Comparison of ENCODE assay signal across 16 cellular contexts in genomic region chr2:6089474-6089873, GRCh38.
DNase-seq lines count a peak whose midpoint lies in the region; ATAC-seq and TF ChIP-seq lines count a peak whose summit lies in the region.
"Had no signal": no experiment of that assay in that cellular context is flagged by ENCODE, and none has a peak within 500 bp of the region (broad histone marks: within the 10 kb centered on the region; RNA-seq: fewer than 3 reads in every experiment).

No MANE protein-coding gene starts in this region.

- intact Hi-C loops in left ventricle myocardium inferior (cut with micrococcal nuclease): no loop called here

- H3K27ac ChIP-seq in GM23338 (ENCODE audit: low read depth) (no peak overlapping the region), MM.1S (ENCODE audit: low read length) (no peak overlapping the region), neural progenitor cell (no peak overlapping the region), left ventricle myocardium inferior (replicated peaks) (no peak overlapping the region)
- H3K27ac ChIP-seq: BLaER1 treated with 17β-estradiol and CSF1 and Interleukin-3, amounts not matched to agents 10 nM and 100 nM; GM23248 had no signal

- H3K27me3 Mint-ChIP-seq in GM23338 (ENCODE audit: insufficient read depth, low read depth, poor library complexity) (peaks cover 5% of the 10 kb centered on the region), neural progenitor cell (ENCODE audit: insufficient read depth, low read depth) (peaks cover 10% of the 10 kb centered on the region)
- H3K27me3 Mint-ChIP-seq in activated naive CD8-positive, alpha-beta T cell treated with anti-CD3 and anti-CD28 coated beads for 36 hours: no peaks in the 10 kb centered on the region
- H3K27me3 Mint-ChIP-seq: B cell had no signal

- H3K9me2 ChIP-seq in GM23338 (ENCODE audit: insufficient read depth) (no peaks in the 10 kb centered on the region), MM.1S (replicated peaks; ENCODE audit: insufficient read depth, low read length) (no peaks in the 10 kb centered on the region)

- no peak for DNase-seq in GM23338 (ENCODE audit: low spot score)
- DNase-seq in MM.1S: peak; percentile 34
- no peak for DNase-seq in neural progenitor cell (ENCODE audit: low spot score)
- no peak for DNase-seq in left ventricle myocardium inferior
- DNase-seq in activated naive CD8-positive, alpha-beta T cell treated with anti-CD3 and anti-CD28 coated beads for 36 hours: no peak
- DNase-seq: Calu3; CD8-positive, alpha-beta T cell; DMS79 treated with DMSO at 0.1 percent for 48 hours; GF-D8; GM23248; H9; KG1 had no signal

- H3K9me3 ChIP-seq in MM.1S (replicated peaks; ENCODE audit: insufficient read depth, low read length): no peaks in the 10 kb centered on the region
- peaks cover 11% of the 10 kb centered on the region for H3K9me3 ChIP-seq in neural progenitor cell (ENCODE audit: low read depth)
- peaks cover 4% of the 10 kb centered on the region for H3K9me3 ChIP-seq in left ventricle myocardium inferior (replicated peaks)

- H4K20me1 ChIP-seq in GM23338 (replicated peaks; ENCODE audit: insufficient read depth) (no peaks in the 10 kb centered on the region), MM.1S (ENCODE audit: insufficient read depth, low read length) (no peaks in the 10 kb centered on the region), neural progenitor cell (ENCODE audit: low read depth) (no peaks in the 10 kb centered on the region)
- H4K20me1 ChIP-seq: BLaER1 treated with 17β-estradiol and CSF1 and Interleukin-3, amounts not matched to agents 10 nM and 100 nM had no signal

- H2AFZ ChIP-seq in GM23338: no peak overlapping the region
- H2AFZ ChIP-seq in MM.1S (ENCODE audit: low read length): no peak overlapping the region
- H2AFZ ChIP-seq in neural progenitor cell (replicated peaks): peak overlapping the region; percentile 52
- H2AFZ ChIP-seq: GM23248 had no signal

- ATAC-seq in GM18858 (IDR thresholded peaks at IDR 0.05; ENCODE audit: unreplicated experiment): peak; percentile 38
- 0 out of 3 replicates have a peak, but pooled peaks have one; percentile 36 for ATAC-seq in GM23338
- no peak for ATAC-seq in GM21526 (IDR thresholded peaks at IDR 0.05; ENCODE audit: low FRiP score, unreplicated experiment)
- ATAC-seq: CD8-positive, alpha-beta T cell had no signal

- H3K9ac ChIP-seq in MM.1S (ENCODE audit: low read length): no peak overlapping the region
- H3K9ac ChIP-seq in neural progenitor cell: no peak overlapping the region
- H3K9ac ChIP-seq: BLaER1 treated with 17β-estradiol and CSF1 and Interleukin-3, amounts not matched to agents 10 nM and 100 nM; GM23248 had no signal

- H3K9me3 Mint-ChIP-seq in GM23338 (peaks cover 86% of the 10 kb centered on the region), neural progenitor cell (peaks cover 37% of the 10 kb centered on the region)
- H3K9me3 Mint-ChIP-seq in activated naive CD8-positive, alpha-beta T cell treated with anti-CD3 and anti-CD28 coated beads for 36 hours: peaks cover 2% of the 10 kb centered on the region

- H3K79me2 ChIP-seq in GM23338 (replicated peaks; ENCODE audit: insufficient read depth) (no peaks in the 10 kb centered on the region), MM.1S (ENCODE audit: low read length) (no peaks in the 10 kb centered on the region), neural progenitor cell (ENCODE audit: low read depth) (no peaks in the 10 kb centered on the region)

- H3F3A ChIP-seq in GM23338 (replicated peaks; ENCODE audit: low read depth) (no peaks in the 10 kb centered on the region), MM.1S (ENCODE audit: insufficient read depth, low read length) (no peaks in the 10 kb centered on the region), neural progenitor cell (ENCODE audit: low read depth) (no peaks in the 10 kb centered on the region)

- H3K27ac Mint-ChIP-seq in GM23338 (no peak overlapping the region), neural progenitor cell (no peak overlapping the region)
- no peak overlapping the region for H3K27ac Mint-ChIP-seq in activated naive CD8-positive, alpha-beta T cell treated with anti-CD3 and anti-CD28 coated beads for 36 hours
- H3K27ac Mint-ChIP-seq: B cell; CD8-positive, alpha-beta T cell; H9 had no signal

- H3K4me3 ChIP-seq in GM23338 (no peak overlapping the region), MM.1S (ENCODE audit: low read length) (no peak overlapping the region), neural progenitor cell (no peak overlapping the region), left ventricle myocardium inferior (no peak overlapping the region)
- H3K4me3 ChIP-seq: BLaER1 treated with 17β-estradiol and CSF1 and Interleukin-3, amounts not matched to agents 10 nM and 100 nM; GM23248 had no signal

- H3K4me1 ChIP-seq in GM23338 (ENCODE audit: insufficient read depth) (no peaks in the 10 kb centered on the region), MM.1S (ENCODE audit: low read length) (no peaks in the 10 kb centered on the region), neural progenitor cell (no peaks in the 10 kb centered on the region), left ventricle myocardium inferior (no peaks in the 10 kb centered on the region)
- H3K4me1 ChIP-seq: BLaER1 treated with 17β-estradiol and CSF1 and Interleukin-3, amounts not matched to agents 10 nM and 100 nM had no signal

- H3K27me3 ChIP-seq in GM23338 (ENCODE audit: insufficient read depth): no peaks in the 10 kb centered on the region
- no peaks in the 10 kb centered on the region for H3K27me3 ChIP-seq in MM.1S (replicated peaks; ENCODE audit: insufficient read depth, low read length)
- H3K27me3 ChIP-seq in neural progenitor cell: no peaks in the 10 kb centered on the region
- no peaks in the 10 kb centered on the region for H3K27me3 ChIP-seq in left ventricle myocardium inferior (ENCODE audit: low read depth)
- H3K27me3 ChIP-seq: BLaER1 treated with 17β-estradiol and CSF1 and Interleukin-3, amounts not matched to agents 10 nM and 100 nM had no signal

- H3K36me3 Mint-ChIP-seq in GM23338 (ENCODE audit: low read depth) (peaks cover 29% of the 10 kb centered on the region), neural progenitor cell (peaks cover 16% of the 10 kb centered on the region)
- H3K36me3 Mint-ChIP-seq in activated naive CD8-positive, alpha-beta T cell treated with anti-CD3 and anti-CD28 coated beads for 36 hours: no peaks in the 10 kb centered on the region
- H3K36me3 Mint-ChIP-seq: CD8-positive, alpha-beta T cell had no signal

- H3K4me3 Mint-ChIP-seq in GM23338 (no peak overlapping the region), neural progenitor cell (no peak overlapping the region)
- H3K4me3 Mint-ChIP-seq in activated naive CD8-positive, alpha-beta T cell treated with anti-CD3 and anti-CD28 coated beads for 36 hours: no peak overlapping the region
- H3K4me3 Mint-ChIP-seq: B cell; CD8-positive, alpha-beta T cell; H9 had no signal

- H3K4me2 ChIP-seq in GM23338: no peak overlapping the region
- no peak overlapping the region for H3K4me2 ChIP-seq in MM.1S (ENCODE audit: low read depth, low read length)
- no peak overlapping the region for H3K4me2 ChIP-seq in neural progenitor cell
- H3K4me2 ChIP-seq: BLaER1 treated with 17β-estradiol and CSF1 and Interleukin-3, amounts not matched to agents 10 nM and 100 nM had no signal

- H3K4me1 Mint-ChIP-seq in GM23338: peaks cover 11% of the 10 kb centered on the region
- peaks cover 26% of the 10 kb centered on the region for H3K4me1 Mint-ChIP-seq in neural progenitor cell
- no peaks in the 10 kb centered on the region for H3K4me1 Mint-ChIP-seq in activated naive CD8-positive, alpha-beta T cell treated with anti-CD3 and anti-CD28 coated beads for 36 hours
- H3K4me1 Mint-ChIP-seq: B cell had no signal

- TF ChIP-seq CTCF in GM23338 (conservative IDR thresholded peaks at IDR 0.05; ENCODE audit: low read depth in 2 of 2) (no peak), MM.1S (IDR thresholded peaks at IDR 0.05; ENCODE audit: low read length) (no peak), neural progenitor cell (IDR thresholded peaks at IDR 0.05) (no peak), left ventricle myocardium inferior (IDR thresholded peaks at IDR 0.05; ENCODE audit: borderline replicate concordance) (no peak)

- H3K36me3 ChIP-seq in GM23338 (ENCODE audit: insufficient read depth) (peaks cover 5% of the 10 kb centered on the region; the same call in 1 of the 2 replicates), MM.1S (replicated peaks; ENCODE audit: insufficient read depth, low read length) (no peaks in the 10 kb centered on the region), neural progenitor cell (no peaks in the 10 kb centered on the region), left ventricle myocardium inferior (no peaks in the 10 kb centered on the region)
- H3K36me3 ChIP-seq: BLaER1 treated with 17β-estradiol and CSF1 and Interleukin-3, amounts not matched to agents 10 nM and 100 nM had no signal

TF ChIP-seq in GM23338, 12 proteins besides CTCF, POLR2A, EP300 and RAD21 (continues in another document):
- TF ChIP-seq ZNF331 (CRISPR knock-in tag; IDR thresholded peaks at IDR 0.05; ENCODE audit: low read depth) (no peak), ETS1 (IDR thresholded peaks at IDR 0.05) (no peak), POLR2AphosphoS5 (IDR thresholded peaks at IDR 0.05; ENCODE audit: low read depth) (no peak), NANOG (IDR thresholded peaks at IDR 0.05; ENCODE audit: borderline replicate concordance) (no peak), STAT1 (IDR thresholded peaks at IDR 0.05; ENCODE audit: unreplicated experiment) (no peak), ZNF114 (CRISPR knock-in tag; IDR thresholded peaks at IDR 0.05) (no peak), EZH2 (IDR thresholded peaks at IDR 0.05; ENCODE audit: low read depth, unreplicated experiment) (no peak), JUNB (IDR thresholded peaks at IDR 0.05; ENCODE audit: unreplicated experiment) (no peak)
